Comparison of ENCODE assay signal across 20 cellular contexts in genomic region chr22:26974914-26975313, GRCh38.
A peak's percentile ranks its signal among the peaks of the same experiment; 100 is the strongest.
DNase-seq lines count a peak whose midpoint lies in the region; ATAC-seq, FAIRE-seq and TF ChIP-seq lines count a peak whose summit lies in the region.
"Had no signal": no experiment of that assay in that cellular context is flagged by ENCODE, and none has a peak within 500 bp of the region (broad histone marks: within the 10 kb centered on the region; RNA-seq: fewer than 3 reads in every experiment).

No MANE protein-coding gene starts in this region.

- TF ChIP-seq CTCF in H1 (IDR thresholded peaks at IDR 0.05; ENCODE audit: control extremely low read depth in 1 of 3, insufficient read depth in 1 of 3, low read depth in 1 of 3, low read length in 3 of 3) = no peak
- TF ChIP-seq CTCF in smooth muscle cell (IDR thresholded peaks at IDR 0.05; ENCODE audit: borderline replicate concordance, insufficient read depth, poor library complexity, severe bottlenecking) = no peak
- no peak for TF ChIP-seq CTCF in heart right ventricle (IDR thresholded peaks at IDR 0.05)

- H3K4me1 ChIP-seq in SJCRH30 (peaks cover 10% of the 10 kb centered on the region), H1 (replicated peaks in 1 of 4; ENCODE audit: control insufficient read depth in 3 of 4, insufficient read depth in 4 of 4, low read length in 3 of 4) (no peaks in the 10 kb centered on the region), neuronal stem cell (ENCODE audit: control insufficient read depth in 2 of 2, insufficient read depth in 1 of 2, low read depth in 1 of 2, low read length in 2 of 2) (peaks cover 0 to 8% of the 10 kb centered on the region in 2 donors), smooth muscle cell (ENCODE audit: low read depth) (peaks cover 10% of the 10 kb centered on the region), heart right ventricle (no peaks in the 10 kb centered on the region)
- H3K4me1 ChIP-seq: A549 had no signal

- H2BK15ac ChIP-seq in H1 (ENCODE audit: low read length) (no peak overlapping the region), neuronal stem cell (ENCODE audit: low read length) (no peak overlapping the region)

- no peak overlapping the region for H3K14ac ChIP-seq in H1 (ENCODE audit: insufficient read length)
- no peak overlapping the region for H3K14ac ChIP-seq in neuronal stem cell (ENCODE audit: low read length)

- H4K20me1 ChIP-seq in H1 (replicated peaks in 1 of 2; ENCODE audit: control insufficient read depth in 1 of 2, insufficient read depth in 2 of 2, low read length in 2 of 2) (no peaks in the 10 kb centered on the region), smooth muscle cell (ENCODE audit: low read depth) (no peaks in the 10 kb centered on the region)

- H4K5ac ChIP-seq in H1 (ENCODE audit: insufficient read length, low read depth, low read length) = no peak overlapping the region

- H3K79me1 ChIP-seq in H1 (ENCODE audit: low read depth, low read length) = no peaks in the 10 kb centered on the region
- no peaks in the 10 kb centered on the region for H3K79me1 ChIP-seq in neuronal stem cell (ENCODE audit: low read depth, low read length)

- CTCF ChIA-PET in H1 (lab: Charles Lee; ENCODE audit: partially characterized antibody) = interaction anchor here (1.2 to 2.0 kb wide), 3 partner anchors 8 to 22 kb away, joined by 3 to 6 read pairs (median 4); no protein-coding TSS in a partner anchor

- FAIRE-seq in H1 (lab: Jason Lieb, UNC) = no peak
- FAIRE-seq: A549, GM12891, GM18507 had no signal

- peak; percentile 17 to 24 for DNase-seq in SJCRH30
- no peak for DNase-seq in H1 (ENCODE audit: low read depth in 1 of 2, low spot score in 2 of 2)
- DNase-seq in neuronal stem cell (ENCODE audit: low spot score) = peak; percentile 47
- DNase-seq in smooth muscle cell (lab: John Stamatoyannopoulos, UW; ENCODE audit: unreplicated experiment) = no peak
- no peak for DNase-seq in NCI-H345 treated with DMSO at 0.1 percent for 48 hours (lab: John Stamatoyannopoulos, UW; ENCODE audit: unreplicated experiment)
- DNase-seq in heart right ventricle = no peak
- DNase-seq: 8988T; C1 segment of cervical spinal cord; Calu3; CD4-positive, alpha-beta memory T cell; COR-L47; DMS53; DMS79 treated with DMSO at 0.1 percent for 48 hours; GF-D8; H9 had no signal

- H3K4me3 ChIP-seq in SJCRH30 (no peak overlapping the region), H1 (ENCODE audit: extremely low read depth in 1 of 4, insufficient read depth in 2 of 4, low read depth in 3 of 4, low read length in 4 of 4) (no peak overlapping the region), neuronal stem cell (ENCODE audit: low read length in 2 of 2) (no peak overlapping the region), smooth muscle cell (no peak overlapping the region), heart right ventricle (no peak overlapping the region)
- H3K4me3 ChIP-seq: A549 had no signal

- H3K27me3 ChIP-seq in SJCRH30 (no peaks in the 10 kb centered on the region), H1 (replicated peaks in 1 of 4; ENCODE audit: control insufficient read depth in 3 of 4, extremely low read depth in 1 of 4, insufficient read depth in 3 of 4, low read length in 3 of 4) (no peaks in the 10 kb centered on the region; a peak in 3 of 7 replicates), neuronal stem cell (ENCODE audit: control insufficient read depth in 3 of 3, insufficient read depth in 3 of 3, low read depth in 1 of 3, low read length in 3 of 3) (peaks cover 0 to 17% (median 0%) of the 10 kb centered on the region in 3 experiments), smooth muscle cell (ENCODE audit: low read depth) (peaks cover 46% of the 10 kb centered on the region), heart right ventricle (peaks cover 0 to 64% (median 0%) of the 10 kb centered on the region in 7 donors)

- H2AK5ac ChIP-seq in H1 (ENCODE audit: low read depth, low read length) (no peak overlapping the region), neuronal stem cell (ENCODE audit: low read depth, low read length) (no peak overlapping the region)

- H2BK120ac ChIP-seq in H1 (replicated peaks; ENCODE audit: low read depth, low read length) (no peak overlapping the region), neuronal stem cell (ENCODE audit: low read depth, low read length) (no peak overlapping the region)

- no peak overlapping the region for H3K56ac ChIP-seq in H1 (replicated peaks; ENCODE audit: insufficient read length, low read depth, low read length)

- no peak for ATAC-seq in heart right ventricle
- ATAC-seq in GM19023 (IDR thresholded peaks at IDR 0.05; ENCODE audit: unreplicated experiment) = no peak
- ATAC-seq: A549, HCT116 had no signal

- intact Hi-C loops in heart right ventricle (cut with DNase I) = no loop called here

- 91% methylated on average over 1 of the region's 1 CpG; no CpG with 5 or more reads in 1 of the 2 experiments for WGBS in H1 (ENCODE audit: extremely low coverage in 1 of 2, insufficient coverage in 1 of 2, insufficient read length in 1 of 2, insufficient replicate concordance in 2 of 2, low coverage in 1 of 2, low lambda C conversion rate in 2 of 2, missing lambda C conversion rate in 1 of 2), 2 experiments
- no CpG with 5 or more reads among the region's 1 CpG for WGBS in neuronal stem cell (ENCODE audit: extremely low coverage in 2 of 2, insufficient read length in 2 of 2, insufficient replicate concordance in 1 of 2), 2 donors
- WGBS in smooth muscle cell (ENCODE audit: low lambda C conversion rate) = 18% methylated on average over 1 of the region's 1 CpG
- WGBS in heart right ventricle, 2 donors = 3 to 5% methylated on average over 1 of the region's 1 CpG

- no peak overlapping the region for H2BK20ac ChIP-seq in H1 (ENCODE audit: low read length)

- H2BK5ac ChIP-seq in H1 (ENCODE audit: low read depth, low read length) = no peak overlapping the region
- H2BK5ac ChIP-seq in neuronal stem cell (ENCODE audit: low read length) = no peak overlapping the region

- POLR2A ChIA-PET in H1 (lab: Charles Lee; ENCODE audit: partially characterized antibody) = no interaction called here

- no peaks in the 10 kb centered on the region for H3K79me2 ChIP-seq in H1 (ENCODE audit: control insufficient read depth in 1 of 2, insufficient read depth in 2 of 2, low read length in 2 of 2)
- no peaks in the 10 kb centered on the region for H3K79me2 ChIP-seq in smooth muscle cell (ENCODE audit: low read depth)

- H3K4ac ChIP-seq in H1 (replicated peaks; ENCODE audit: insufficient read length, low read depth, low read length) = no peak overlapping the region
- no peak overlapping the region for H3K4ac ChIP-seq in neuronal stem cell (ENCODE audit: low read length)

- TF ChIP-seq RAD21 in H1 (IDR thresholded peaks at IDR 0.05 in 1 of 2, conservative IDR thresholded peaks at IDR 0.05 in 1 of 2; ENCODE audit: low read depth in 2 of 2, low read length in 2 of 2) = no peak

- H3K23ac ChIP-seq in H1 (ENCODE audit: insufficient read length) = no peak overlapping the region
- no peak overlapping the region for H3K23ac ChIP-seq in neuronal stem cell (ENCODE audit: low read depth, low read length, poor library complexity)

- H4K91ac ChIP-seq in H1 (replicated peaks; ENCODE audit: insufficient read length, low read length) (no peak overlapping the region), neuronal stem cell (ENCODE audit: low read depth, low read length, poor library complexity) (no peak overlapping the region)

- H4K8ac ChIP-seq in H1 (ENCODE audit: extremely low read depth, insufficient read depth, low read length) = no peak overlapping the region
- no peak overlapping the region for H4K8ac ChIP-seq in neuronal stem cell (ENCODE audit: low read depth, low read length)

- TF ChIP-seq EP300 in H1 (IDR thresholded peaks at IDR 0.05; ENCODE audit: borderline replicate concordance in 1 of 2, low read depth in 2 of 2, low read length in 2 of 2) = no peak

- H3K4me2 ChIP-seq in H1 (ENCODE audit: insufficient read depth in 1 of 2, low read depth in 2 of 2, low read length in 2 of 2) (no peak overlapping the region), neuronal stem cell (ENCODE audit: insufficient read depth, low read length, poor library complexity, severe bottlenecking) (no peak overlapping the region), smooth muscle cell (peak overlapping the region; percentile 60)
- H3K4me2 ChIP-seq: A549 had no signal

- H3K9me3 ChIP-seq in SJCRH30 (replicated peaks) (no peaks in the 10 kb centered on the region), H1 (ENCODE audit: insufficient read depth in 2 of 2, low read depth in 1 of 2, low read length in 1 of 2) (no peaks in the 10 kb centered on the region), neuronal stem cell (replicated peaks in 1 of 2; ENCODE audit: control insufficient read depth in 2 of 2, insufficient read depth in 1 of 2, low read depth in 1 of 2, low read length in 2 of 2) (no peaks in the 10 kb centered on the region), smooth muscle cell (replicated peaks; ENCODE audit: low read depth) (no peaks in the 10 kb centered on the region), heart right ventricle (peaks cover 0 to 6% (median 0%) of the 10 kb centered on the region in 11 donors)
- H3K9me3 ChIP-seq: A549 had no signal

- H3K18ac ChIP-seq in H1 (ENCODE audit: extremely low read depth, low read length) (no peak overlapping the region), neuronal stem cell (ENCODE audit: low read length) (no peak overlapping the region)

- H2BK12ac ChIP-seq in H1 (ENCODE audit: low read depth, low read length) (no peak overlapping the region), neuronal stem cell (ENCODE audit: low read length) (no peak overlapping the region)

- no peaks in the 10 kb centered on the region for H3K36me3 ChIP-seq in SJCRH30
- H3K36me3 ChIP-seq in H1 (ENCODE audit: control insufficient read depth in 2 of 4, insufficient read depth in 4 of 4, low read length in 3 of 4) = no peaks in the 10 kb centered on the region
- no peaks in the 10 kb centered on the region for H3K36me3 ChIP-seq in neuronal stem cell (replicated peaks in 1 of 2; ENCODE audit: control insufficient read depth in 2 of 2, insufficient read depth in 2 of 2, low read length in 2 of 2)
- H3K36me3 ChIP-seq in smooth muscle cell (ENCODE audit: low read depth) = no peaks in the 10 kb centered on the region
- H3K36me3 ChIP-seq in heart right ventricle = no peaks in the 10 kb centered on the region

- H2AFZ ChIP-seq in H1 (ENCODE audit: low read length) = no peak overlapping the region
- no peak overlapping the region for H2AFZ ChIP-seq in neuronal stem cell (ENCODE audit: low read length)
- no peak overlapping the region for H2AFZ ChIP-seq in smooth muscle cell (ENCODE audit: low read depth)

- no peak for TF ChIP-seq POLR2A in H1 (IDR thresholded peaks at IDR 0.05; ENCODE audit: control extremely low read depth in 1 of 2, low read depth in 2 of 2, low read length in 2 of 2)

- H3K27ac ChIP-seq in SJCRH30 (no peak overlapping the region), H1 (ENCODE audit: low read depth, low read length) (no peak overlapping the region), neuronal stem cell (replicated peaks; ENCODE audit: low read length) (no peak overlapping the region), smooth muscle cell (ENCODE audit: low read depth) (peak overlapping the region; percentile 5), heart right ventricle (no peak overlapping the region)
- H3K27ac ChIP-seq: A549 had no signal

- no peaks in the 10 kb centered on the region; the same call in 1 of the 2 replicates for H3K23me2 ChIP-seq in H1 (ENCODE audit: low read depth, low read length)

- no peaks in the 10 kb centered on the region for H3F3A ChIP-seq in smooth muscle cell (ENCODE audit: low read depth)

- H3K9ac ChIP-seq in H1 (replicated peaks in 1 of 4; ENCODE audit: extremely low read depth in 1 of 4, low read depth in 3 of 4, low read length in 3 of 4) = no peak overlapping the region
- no peak overlapping the region for H3K9ac ChIP-seq in neuronal stem cell (ENCODE audit: low read depth, low read length, poor library complexity)
- H3K9ac ChIP-seq in smooth muscle cell (ENCODE audit: low read depth) = no peak overlapping the region

Comparison
In these comparisons a context has a peak if more than half of its experiments do, and no peak if none do; other contexts are left out.
1. DNase-seq: peak in SJCRH30 (2 of 2) and neuronal stem cell (single experiment); none in H1 (0 of 2), smooth muscle cell (single experiment), NCI-H345 treated with DMSO at 0.1 percent for 48 hours (single experiment) and heart right ventricle (0 of 2).